1 cellular context compared by ENCODE assay signal in the genomic region with DNA sequence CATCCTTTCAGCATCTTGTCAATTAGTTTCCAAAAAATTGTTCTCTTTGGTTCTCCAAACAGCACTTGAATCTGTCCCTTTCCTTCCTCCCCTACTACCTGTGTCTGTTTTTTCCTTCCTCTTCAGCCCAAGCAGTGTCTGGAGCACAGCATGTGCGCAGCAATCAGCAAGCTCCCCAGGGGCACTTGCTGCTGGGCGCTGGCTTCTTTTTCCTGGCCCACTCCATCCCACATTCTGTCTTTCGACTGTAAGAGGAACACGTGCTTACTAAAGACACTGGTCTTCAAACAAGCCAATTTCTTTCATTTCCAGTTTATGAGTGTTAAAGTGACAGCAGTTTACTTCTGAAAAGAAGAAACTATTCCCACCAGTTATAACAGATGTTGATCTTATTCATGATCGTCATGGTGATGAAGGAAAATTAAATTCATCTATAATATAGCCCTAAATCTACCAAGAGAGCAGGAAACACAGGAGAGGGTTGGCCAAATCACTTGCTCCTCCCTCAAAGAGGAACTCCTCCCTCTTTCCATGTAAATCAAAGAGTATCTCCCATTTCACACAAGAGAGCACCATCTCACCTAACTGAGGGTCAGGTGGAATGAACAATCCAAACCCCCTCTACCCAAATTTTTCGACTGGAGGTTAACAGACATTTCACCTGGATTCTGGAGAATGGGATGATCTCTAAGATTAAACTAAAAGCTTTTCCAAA.
TF ChIP-seq lines count a peak whose summit lies in the region.

No MANE protein-coding gene starts in this region.

TF ChIP-seq in K562, 482 proteins besides CTCF, POLR2A, EP300 and RAD21 (continued from another document):
- TF ChIP-seq, protein P1, sequence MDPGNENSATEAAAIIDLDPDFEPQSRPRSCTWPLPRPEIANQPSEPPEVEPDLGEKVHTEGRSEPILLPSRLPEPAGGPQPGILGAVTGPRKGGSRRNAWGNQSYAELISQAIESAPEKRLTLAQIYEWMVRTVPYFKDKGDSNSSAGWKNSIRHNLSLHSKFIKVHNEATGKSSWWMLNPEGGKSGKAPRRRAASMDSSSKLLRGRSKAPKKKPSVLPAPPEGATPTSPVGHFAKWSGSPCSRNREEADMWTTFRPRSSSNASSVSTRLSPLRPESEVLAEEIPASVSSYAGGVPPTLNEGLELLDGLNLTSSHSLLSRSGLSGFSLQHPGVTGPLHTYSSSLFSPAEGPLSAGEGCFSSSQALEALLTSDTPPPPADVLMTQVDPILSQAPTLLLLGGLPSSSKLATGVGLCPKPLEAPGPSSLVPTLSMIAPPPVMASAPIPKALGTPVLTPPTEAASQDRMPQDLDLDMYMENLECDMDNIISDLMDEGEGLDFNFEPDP (CRISPR knock-in tag; IDR thresholded peaks at IDR 0.05), result no peak
- TF ChIP-seq ZNF311 (CRISPR knock-in tag; IDR thresholded peaks at IDR 0.05) (no peak), BCL6 (CRISPR knock-in tag; IDR thresholded peaks at IDR 0.05) (no peak), NR2C1 (IDR thresholded peaks at IDR 0.05) (no peak), NR2C1 (tag; IDR thresholded peaks at IDR 0.05) (no peak), FIP1L1 (IDR thresholded peaks at IDR 0.05; ENCODE audit: low read depth, low read length, poor library complexity, severe bottlenecking) (no peak), ZSCAN32 (CRISPR knock-in tag; IDR thresholded peaks at IDR 0.05) (no peak), YBX1 (IDR thresholded peaks at IDR 0.05) (no peak), PRMT5 (CRISPR knock-in tag; IDR thresholded peaks at IDR 0.05) (no peak), PYGO2 (tag; IDR thresholded peaks at IDR 0.05) (no peak), HNRNPUL1 (IDR thresholded peaks at IDR 0.05; ENCODE audit: low read length) (no peak), FOXJ2 (tag; IDR thresholded peaks at IDR 0.05) (no peak), MED1 (CRISPR knock-in tag; IDR thresholded peaks at IDR 0.05; ENCODE audit: borderline replicate concordance) (no peak)
- TF ChIP-seq, protein P2, sequence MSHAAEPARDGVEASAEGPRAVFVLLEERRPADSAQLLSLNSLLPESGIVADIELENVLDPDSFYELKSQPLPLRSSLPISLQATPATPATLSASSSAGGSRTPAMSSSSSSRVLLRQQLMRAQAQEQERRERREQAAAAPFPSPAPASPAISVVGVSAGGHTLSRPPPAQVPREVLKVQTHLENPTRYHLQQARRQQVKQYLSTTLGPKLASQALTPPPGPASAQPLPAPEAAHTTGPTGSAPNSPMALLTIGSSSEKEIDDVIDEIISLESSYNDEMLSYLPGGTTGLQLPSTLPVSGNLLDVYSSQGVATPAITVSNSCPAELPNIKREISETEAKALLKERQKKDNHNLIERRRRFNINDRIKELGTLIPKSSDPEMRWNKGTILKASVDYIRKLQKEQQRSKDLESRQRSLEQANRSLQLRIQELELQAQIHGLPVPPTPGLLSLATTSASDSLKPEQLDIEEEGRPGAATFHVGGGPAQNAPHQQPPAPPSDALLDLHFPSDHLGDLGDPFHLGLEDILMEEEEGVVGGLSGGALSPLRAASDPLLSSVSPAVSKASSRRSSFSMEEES (CRISPR knock-in tag; IDR thresholded peaks at IDR 0.05), result no peak
- TF ChIP-seq, protein P3, sequence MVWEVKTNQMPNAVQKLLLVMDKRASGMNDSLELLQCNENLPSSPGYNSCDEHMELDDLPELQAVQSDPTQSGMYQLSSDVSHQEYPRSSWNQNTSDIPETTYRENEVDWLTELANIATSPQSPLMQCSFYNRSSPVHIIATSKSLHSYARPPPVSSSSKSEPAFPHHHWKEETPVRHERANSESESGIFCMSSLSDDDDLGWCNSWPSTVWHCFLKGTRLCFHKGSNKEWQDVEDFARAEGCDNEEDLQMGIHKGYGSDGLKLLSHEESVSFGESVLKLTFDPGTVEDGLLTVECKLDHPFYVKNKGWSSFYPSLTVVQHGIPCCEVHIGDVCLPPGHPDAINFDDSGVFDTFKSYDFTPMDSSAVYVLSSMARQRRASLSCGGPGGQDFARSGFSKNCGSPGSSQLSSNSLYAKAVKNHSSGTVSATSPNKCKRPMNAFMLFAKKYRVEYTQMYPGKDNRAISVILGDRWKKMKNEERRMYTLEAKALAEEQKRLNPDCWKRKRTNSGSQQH (CRISPR knock-in tag; IDR thresholded peaks at IDR 0.05), result no peak
- TF ChIP-seq, protein P4, sequence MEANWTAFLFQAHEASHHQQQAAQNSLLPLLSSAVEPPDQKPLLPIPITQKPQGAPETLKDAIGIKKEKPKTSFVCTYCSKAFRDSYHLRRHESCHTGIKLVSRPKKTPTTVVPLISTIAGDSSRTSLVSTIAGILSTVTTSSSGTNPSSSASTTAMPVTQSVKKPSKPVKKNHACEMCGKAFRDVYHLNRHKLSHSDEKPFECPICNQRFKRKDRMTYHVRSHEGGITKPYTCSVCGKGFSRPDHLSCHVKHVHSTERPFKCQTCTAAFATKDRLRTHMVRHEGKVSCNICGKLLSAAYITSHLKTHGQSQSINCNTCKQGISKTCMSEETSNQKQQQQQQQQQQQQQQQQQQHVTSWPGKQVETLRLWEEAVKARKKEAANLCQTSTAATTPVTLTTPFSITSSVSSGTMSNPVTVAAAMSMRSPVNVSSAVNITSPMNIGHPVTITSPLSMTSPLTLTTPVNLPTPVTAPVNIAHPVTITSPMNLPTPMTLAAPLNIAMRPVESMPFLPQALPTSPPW (CRISPR knock-in tag; IDR thresholded peaks at IDR 0.05), result no peak
- TF ChIP-seq, protein P5, sequence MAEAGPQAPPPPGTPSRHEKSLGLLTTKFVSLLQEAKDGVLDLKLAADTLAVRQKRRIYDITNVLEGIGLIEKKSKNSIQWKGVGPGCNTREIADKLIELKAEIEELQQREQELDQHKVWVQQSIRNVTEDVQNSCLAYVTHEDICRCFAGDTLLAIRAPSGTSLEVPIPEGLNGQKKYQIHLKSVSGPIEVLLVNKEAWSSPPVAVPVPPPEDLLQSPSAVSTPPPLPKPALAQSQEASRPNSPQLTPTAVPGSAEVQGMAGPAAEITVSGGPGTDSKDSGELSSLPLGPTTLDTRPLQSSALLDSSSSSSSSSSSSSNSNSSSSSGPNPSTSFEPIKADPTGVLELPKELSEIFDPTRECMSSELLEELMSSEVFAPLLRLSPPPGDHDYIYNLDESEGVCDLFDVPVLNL (CRISPR knock-in tag; IDR thresholded peaks at IDR 0.05; ENCODE audit: low read depth), result no peak
